1 cellular context compared by ENCODE assay signal in the genomic region with DNA sequence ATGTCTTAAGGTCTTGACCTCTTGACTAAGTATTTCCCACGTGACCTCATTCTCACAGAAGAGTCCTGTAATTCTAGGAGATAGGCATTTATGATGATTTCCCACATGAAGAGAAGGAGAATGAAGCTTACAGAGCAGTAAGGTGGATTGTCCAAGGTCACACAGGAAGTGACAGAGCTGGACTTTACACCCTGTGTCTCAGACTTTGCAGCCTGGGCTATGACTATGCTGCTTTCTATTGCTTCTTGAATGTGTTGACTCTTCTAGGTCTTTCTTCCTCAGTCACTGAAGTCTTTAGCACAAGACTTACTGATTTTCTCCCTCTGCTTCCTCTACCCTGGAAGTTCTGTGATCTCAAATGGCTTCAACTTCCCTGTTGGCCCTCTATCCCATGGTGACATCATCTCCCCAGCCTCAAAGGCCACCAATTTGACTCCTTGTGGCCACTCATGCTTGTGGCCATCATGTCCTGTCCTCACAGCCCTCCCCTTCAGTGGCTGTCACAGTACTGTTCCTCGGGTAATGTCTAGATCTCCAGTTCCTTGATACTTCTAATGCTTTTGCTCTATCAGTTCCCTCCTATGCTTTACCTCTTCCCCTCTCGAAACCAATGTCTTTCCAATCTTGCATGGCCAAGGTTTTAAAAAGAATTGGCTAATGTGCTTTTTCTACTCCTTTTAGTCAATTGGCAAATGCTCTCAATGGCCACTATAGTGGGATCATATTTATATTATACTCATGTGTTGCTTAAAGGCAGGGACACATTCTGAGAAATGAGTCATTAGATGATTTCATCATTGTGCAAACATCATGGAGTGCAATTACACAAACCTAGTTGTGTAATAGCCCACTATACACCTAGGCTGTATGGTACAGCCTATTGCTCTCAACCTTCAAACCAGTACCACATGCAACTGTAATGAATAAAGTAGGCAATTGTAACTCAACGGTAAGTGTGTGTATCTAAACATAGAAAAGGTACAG.
TF ChIP-seq lines count a peak whose summit lies in the region.

No MANE protein-coding gene starts in this region.

TF ChIP-seq in SK-N-SH, 30 proteins besides CTCF, POLR2A, EP300 and RAD21 (continued from another document):
- TF ChIP-seq, protein P1, sequence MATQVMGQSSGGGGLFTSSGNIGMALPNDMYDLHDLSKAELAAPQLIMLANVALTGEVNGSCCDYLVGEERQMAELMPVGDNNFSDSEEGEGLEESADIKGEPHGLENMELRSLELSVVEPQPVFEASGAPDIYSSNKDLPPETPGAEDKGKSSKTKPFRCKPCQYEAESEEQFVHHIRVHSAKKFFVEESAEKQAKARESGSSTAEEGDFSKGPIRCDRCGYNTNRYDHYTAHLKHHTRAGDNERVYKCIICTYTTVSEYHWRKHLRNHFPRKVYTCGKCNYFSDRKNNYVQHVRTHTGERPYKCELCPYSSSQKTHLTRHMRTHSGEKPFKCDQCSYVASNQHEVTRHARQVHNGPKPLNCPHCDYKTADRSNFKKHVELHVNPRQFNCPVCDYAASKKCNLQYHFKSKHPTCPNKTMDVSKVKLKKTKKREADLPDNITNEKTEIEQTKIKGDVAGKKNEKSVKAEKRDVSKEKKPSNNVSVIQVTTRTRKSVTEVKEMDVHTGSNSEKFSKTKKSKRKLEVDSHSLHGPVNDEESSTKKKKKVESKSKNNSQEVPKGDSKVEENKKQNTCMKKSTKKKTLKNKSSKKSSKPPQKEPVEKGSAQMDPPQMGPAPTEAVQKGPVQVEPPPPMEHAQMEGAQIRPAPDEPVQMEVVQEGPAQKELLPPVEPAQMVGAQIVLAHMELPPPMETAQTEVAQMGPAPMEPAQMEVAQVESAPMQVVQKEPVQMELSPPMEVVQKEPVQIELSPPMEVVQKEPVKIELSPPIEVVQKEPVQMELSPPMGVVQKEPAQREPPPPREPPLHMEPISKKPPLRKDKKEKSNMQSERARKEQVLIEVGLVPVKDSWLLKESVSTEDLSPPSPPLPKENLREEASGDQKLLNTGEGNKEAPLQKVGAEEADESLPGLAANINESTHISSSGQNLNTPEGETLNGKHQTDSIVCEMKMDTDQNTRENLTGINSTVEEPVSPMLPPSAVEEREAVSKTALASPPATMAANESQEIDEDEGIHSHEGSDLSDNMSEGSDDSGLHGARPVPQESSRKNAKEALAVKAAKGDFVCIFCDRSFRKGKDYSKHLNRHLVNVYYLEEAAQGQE (IDR thresholded peaks at IDR 0.05; ENCODE audit: low read depth, low read length), result no peak
